In genomic region chr6:72624557-72625160, GRCh38 we compare ENCODE assay signal across 8 cellular contexts. TPM values are rescaled to one million over a fixed set of nuclear protein-coding genes. Genes with fewer than 3 reads are reported as not detected.
DNase-seq lines count a peak whose midpoint lies in the region; ATAC-seq, FAIRE-seq and TF ChIP-seq lines count a peak whose summit lies in the region.

No MANE protein-coding gene starts in this region.

- 75% methylated on average over 3 of the region's 3 CpGs for WGBS in smooth muscle cell (ENCODE audit: low lambda C conversion rate)

- H3K27ac ChIP-seq in OCI-LY3 (ENCODE audit: low read length) (no peak overlapping the region), smooth muscle cell (ENCODE audit: low read depth) (no peak overlapping the region)

- H3K79me2 ChIP-seq in OCI-LY3 (ENCODE audit: low read length) (peaks cover 64% of the 10 kb centered on the region), smooth muscle cell (ENCODE audit: low read depth) (peaks cover 7% of the 10 kb centered on the region)

- H3K9ac ChIP-seq in OCI-LY3 (ENCODE audit: low read length) = no peak overlapping the region
- H3K9ac ChIP-seq in smooth muscle cell (ENCODE audit: low read depth) = no peak overlapping the region

- no peak overlapping the region for H3K4me3 Mint-ChIP-seq in T-helper 17 cell

- DNase-seq in AG10803 (ENCODE audit: low read depth) = peak; percentile 25
- DNase-seq in GM19239 (ENCODE audit: insufficient read length, low spot score) = no peak
- peak; percentile 46 for DNase-seq in epidermal melanocyte (ENCODE audit: insufficient read length, low spot score)
- no peak for DNase-seq in smooth muscle cell (lab: John Stamatoyannopoulos, UW; ENCODE audit: unreplicated experiment)
- no peak for DNase-seq in stimulated activated CD4-positive, alpha-beta T cell treated with anti-CD3 and anti-CD28 coated beads, Interleukin-15, amount 100 ng/mL, for 24 hours
- no peak for DNase-seq in T-helper 17 cell

- TF ChIP-seq CTCF in AG10803 (conservative IDR thresholded peaks at IDR 0.05; ENCODE audit: low read length) = peak; percentile 79
- TF ChIP-seq CTCF in OCI-LY3 (IDR thresholded peaks at IDR 0.05; ENCODE audit: low read depth, low read length) = peak; percentile 75
- peak; percentile 59 for TF ChIP-seq CTCF in smooth muscle cell (IDR thresholded peaks at IDR 0.05; ENCODE audit: borderline replicate concordance, insufficient read depth, poor library complexity, severe bottlenecking)

- H3K4me2 ChIP-seq in OCI-LY3 (ENCODE audit: low read length) (peak overlapping the region; percentile 96), smooth muscle cell (no peak overlapping the region)

- peaks cover 4% of the 10 kb centered on the region for H3K36me3 Mint-ChIP-seq in T-helper 17 cell (ENCODE audit: low read depth)

- H3F3A ChIP-seq in smooth muscle cell (ENCODE audit: low read depth) = peaks cover 12% of the 10 kb centered on the region

- ATAC-seq in T-helper 17 cell (no peak), GM19324 (IDR thresholded peaks at IDR 0.05; ENCODE audit: low FRiP score, unreplicated experiment) (no peak)

- no peak overlapping the region for H3K4me3 ChIP-seq in AG10803 (ENCODE audit: low read length)
- 0 out of 2 replicates have a peak overlapping the region, but pooled peaks have one; percentile 92 for H3K4me3 ChIP-seq in OCI-LY3 (ENCODE audit: low read length)
- no peak overlapping the region for H3K4me3 ChIP-seq in smooth muscle cell

- H3K4me1 Mint-ChIP-seq in T-helper 17 cell = peaks cover 24% of the 10 kb centered on the region

- peaks cover 52% of the 10 kb centered on the region for H3K4me1 ChIP-seq in OCI-LY3 (ENCODE audit: low read length)
- H3K4me1 ChIP-seq in smooth muscle cell (ENCODE audit: low read depth) = peaks cover 21% of the 10 kb centered on the region

- H3K27me3 Mint-ChIP-seq in T-helper 17 cell = peaks cover 31% of the 10 kb centered on the region

- H4K20me1 ChIP-seq in OCI-LY3 (ENCODE audit: insufficient read depth, low read length) (peaks cover 30% of the 10 kb centered on the region), smooth muscle cell (ENCODE audit: low read depth) (no peaks in the 10 kb centered on the region)

- peak; percentile 95 for FAIRE-seq in GM19239 (lab: Jason Lieb, UNC)

- no peaks in the 10 kb centered on the region for H3K9me3 ChIP-seq in OCI-LY3 (ENCODE audit: insufficient read depth, low read length)
- H3K9me3 ChIP-seq in smooth muscle cell (replicated peaks; ENCODE audit: low read depth) = no peaks in the 10 kb centered on the region
- H3K9me3 ChIP-seq in T-helper 17 cell (ENCODE audit: control insufficient read depth, low read length, poor library complexity, severe bottlenecking) = no peaks in the 10 kb centered on the region

- H3K27ac Mint-ChIP-seq in T-helper 17 cell = no peak overlapping the region

- H3K27me3 ChIP-seq in OCI-LY3 (ENCODE audit: low read depth, low read length) (no peaks in the 10 kb centered on the region; the same call in 1 of the 2 replicates), smooth muscle cell (ENCODE audit: low read depth) (peaks cover 4% of the 10 kb centered on the region)

- peaks cover 11% of the 10 kb centered on the region for H3K36me3 ChIP-seq in OCI-LY3 (replicated peaks; ENCODE audit: low read depth, low read length)
- no peaks in the 10 kb centered on the region for H3K36me3 ChIP-seq in smooth muscle cell (ENCODE audit: low read depth)

- H2AFZ ChIP-seq in OCI-LY3 (ENCODE audit: low read depth, low read length) = no peak overlapping the region
- H2AFZ ChIP-seq in smooth muscle cell (ENCODE audit: low read depth) = no peak overlapping the region

RNA-seq across cellular contexts. Expression of gene KCNQ5, which starts 2.8 kb away (rescaled TPM):
- 1.2 and 3.3 TPM in 2 replicates for total RNA-seq in smooth muscle cell
- 1.6 and 2.0 TPM in 2 replicates for polyA plus RNA-seq in smooth muscle cell
- total RNA-seq in T-helper 17 cell = 1 to 10 TPM; 1.5 to 3.3 TPM

Comparison
In these comparisons a context has a peak if more than half of its experiments do, and no peak if none do; other contexts are left out.
1. DNase-seq: peak in AG10803 (single experiment) and epidermal melanocyte (single experiment); none in GM19239 (single experiment), smooth muscle cell (single experiment), stimulated activated CD4-positive, alpha-beta T cell treated with anti-CD3 and anti-CD28 coated beads, Interleukin-15, amount 100 ng/mL, for 24 hours (single experiment) and T-helper 17 cell (0 of 3).
2. Peak in every context shown above with its lines, with median percentiles within 50 percentile points of each other: CTCF ChIP-seq.